14 cellular contexts compared by ENCODE assay signal in genomic region chr1:902802-903201, GRCh38. TPM values are rescaled to one million over a fixed set of nuclear protein-coding genes. Genes with fewer than 3 reads are reported as not detected.
"Had no signal": no experiment of that assay in that cellular context is flagged by ENCODE, and none has a peak within 500 bp of the region (broad histone marks: within the 10 kb centered on the region; RNA-seq: fewer than 3 reads in every experiment).

No MANE protein-coding gene starts in this region.

- H3K27ac Mint-ChIP-seq: activated CD8-positive, alpha-beta T cell treated with anti-CD3 and anti-CD28 coated beads for 36 hours; immature natural killer cell; T-helper 2 cell treated with Interferon-gamma antibody and Interleukin-4, amounts not matched to agents 5 μg/mL and 100 μg/mL, for 36 hours had no signal

- DNase-seq: activated CD4-positive, alpha-beta T cell treated with anti-CD3 and anti-CD28 coated beads for 1 hour; activated CD8-positive, alpha-beta T cell treated with anti-CD3 and anti-CD28 coated beads for 36 hours; activated naive CD4-positive, alpha-beta T cell treated with anti-CD3 and anti-CD28 coated beads, Interleukin-2, amount 50 U/mL, for 16 hours; central memory CD4-positive, alpha-beta T cell; erythroblast; immature natural killer cell; mammary epithelial cell; naive thymus-derived CD8-positive, alpha-beta T cell; stimulated activated CD4-positive, alpha-beta T cell treated with anti-CD3 and anti-CD28 coated beads, Interleukin-12 subunit alpha, Interleukin-12 subunit beta, amount 100 ng/mL, for 4 hours; stimulated activated naive CD8-positive, alpha-beta T cell treated with anti-CD3 and anti-CD28 coated beads, Interleukin-15, Interleukin-2, amounts not matched to agents 100 U/mL and 50 U/mL, for 24 hours had no signal

- ATAC-seq: activated CD8-positive, alpha-beta T cell treated with anti-CD3 and anti-CD28 coated beads for 36 hours; left cardiac atrium; mucosa of descending colon; naive thymus-derived CD8-positive, alpha-beta T cell; psoas muscle; stimulated activated naive CD8-positive, alpha-beta T cell treated with anti-CD3 and anti-CD28 coated beads, Interleukin-15, Interleukin-2, amounts not matched to agents 100 U/mL and 50 U/mL, for 24 hours had no signal

RNA-seq across cellular contexts. Expression of gene SAMD11, which starts 20.9 kb away (rescaled TPM):
- total RNA-seq: activated CD8-positive, alpha-beta T cell treated with anti-CD3 and anti-CD28 coated beads for 36 hours; mammary epithelial cell; naive thymus-derived CD8-positive, alpha-beta T cell had no signal
